In genomic region chr10:59904431-59905065, GRCh38 we compare ENCODE assay signal across 8 cellular contexts. TPM values are rescaled to one million over a fixed set of nuclear protein-coding genes. Genes with fewer than 3 reads are reported as not detected.
DNase-seq lines count a peak whose midpoint lies in the region; TF ChIP-seq lines count a peak whose summit lies in the region.

No MANE protein-coding gene starts in this region.

- H3K4me3 ChIP-seq in HAP-1 (peak overlapping the region; percentile 79), WI38 (ENCODE audit: low read depth, low read length) (peak overlapping the region; percentile 97), skin epidermis (peak overlapping the region; percentile 62 to 95 (median 85))

- H3K27ac ChIP-seq in skin epidermis = peak overlapping the region in 16 of 21 experiments; percentile 85 to 97 (median 92)

- no peaks in the 10 kb centered on the region for H3K9me3 ChIP-seq in HAP-1

- in situ Hi-C loops in HAP-1 (cut with MboI; ENCODE audit: low sequenced_read_pairs) = no loop called here
- in situ Hi-C loops in G401 (cut with HindIII; ENCODE audit: low sequenced_read_pairs) = loop anchor here (5.0 kb wide), 1 partner anchor 82 kb away; no protein-coding TSS in a partner anchor

- H3K4me1 ChIP-seq in HAP-1 = peaks cover 26% of the 10 kb centered on the region

- H3K36me3 ChIP-seq in HAP-1 (replicated peaks) = no peaks in the 10 kb centered on the region

- DNase-seq in HAP-1 (ENCODE audit: low spot score in 2 of 2) = peak in 1 of 2 experiments; percentile 26
- peak; percentile 24 for DNase-seq in globus pallidus (ENCODE audit: low spot score)
- no peak for DNase-seq in H4 (ENCODE audit: low spot score)
- DNase-seq in 8988T = no peak
- no peak for DNase-seq in NCI-H524 treated with DMSO at 0.1 percent for 48 hours (lab: John Stamatoyannopoulos, UW)
- no peak for DNase-seq in G401 (ENCODE audit: low spot score)

- no peaks in the 10 kb centered on the region for H3K27me3 ChIP-seq in HAP-1 (ENCODE audit: low read depth)

- TF ChIP-seq CTCF in WI38 (IDR thresholded peaks at IDR 0.05; ENCODE audit: low read depth, low read length) = no peak

RNA-seq across cellular contexts. Expression of gene CCDC6, which starts 1.8 kb away (rescaled TPM):
- total RNA-seq in H4 (2014; rRNA removed; shearing (Covaris generic)) = 13.3 and 14.5 TPM in 2 replicates
- total RNA-seq in G401 (2014; rRNA removed; shearing (Covaris generic)) = 28.1 and 43.5 TPM in 2 replicates
